In the genomic region with DNA sequence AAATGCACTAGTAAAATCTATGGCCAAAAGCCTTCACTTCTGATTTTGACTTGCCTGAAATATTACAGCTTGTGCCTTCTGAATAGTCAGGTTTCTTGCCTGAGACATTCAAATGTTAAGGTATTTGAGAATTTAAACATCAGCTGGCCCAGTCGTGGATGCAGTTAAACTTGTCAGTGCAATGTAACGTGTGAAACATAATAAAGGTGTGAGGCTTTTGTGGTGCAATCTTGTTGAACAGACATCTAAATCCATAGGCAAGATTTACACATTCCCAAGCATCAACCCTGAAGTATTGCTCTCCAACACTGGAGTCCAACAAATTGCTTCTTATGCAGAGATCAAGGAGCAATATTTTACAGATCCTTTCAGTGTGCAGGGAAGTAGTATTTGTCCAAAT, we compare ENCODE assay signal across 16 cellular contexts. TPM values are rescaled to one million over a fixed set of nuclear protein-coding genes. Genes with fewer than 3 reads are reported as not detected.
DNase-seq lines count a peak whose midpoint lies in the region; ATAC-seq and TF ChIP-seq lines count a peak whose summit lies in the region.
"Had no signal": no experiment of that assay in that cellular context is flagged by ENCODE, and none has a peak within 500 bp of the region (broad histone marks: within the 10 kb centered on the region; RNA-seq: fewer than 3 reads in every experiment).

No MANE protein-coding gene starts in this region.

- H3K4me3 ChIP-seq in fibroblast of lung (replicated peaks in 1 of 4; ENCODE audit: control extremely low read depth in 1 of 4, insufficient read depth in 1 of 4, low read depth in 3 of 4, low read length in 4 of 4) (peak overlapping the region in 2 of 4 experiments; percentile 4 to 97), sigmoid colon (no peak overlapping the region)

- H3K36me3 Mint-ChIP-seq in stimulated activated memory B cell treated with anti-CD40 and anti-IgM and Interleukin-4, amounts not matched to agents 10 μg/mL and 1 μg/mL and 100 μg/mL, for 72 hours: peaks cover 9% of the 10 kb centered on the region

- H3K9me3 Mint-ChIP-seq in stimulated activated memory B cell treated with anti-CD40 and anti-IgM and Interleukin-4, amounts not matched to agents 10 μg/mL and 1 μg/mL and 100 μg/mL, for 72 hours: no peaks in the 10 kb centered on the region
- H3K9me3 Mint-ChIP-seq: activated CD4-positive, alpha-beta memory T cell treated with anti-CD3 and anti-CD28 coated beads, Interleukin-2, amount 10 ng/mL, durations not matched to agents 7 days and 5 days had no signal

- H3K27ac ChIP-seq in fibroblast of lung (ENCODE audit: insufficient read depth, low read length): peak overlapping the region; percentile 55
- H3K27ac ChIP-seq in sigmoid colon: peak overlapping the region; percentile 64 to 99 (median 98)

- peak; percentile 18 for DNase-seq in H4 (ENCODE audit: low spot score)
- peak in 1 of 2 donors; percentile 75 for DNase-seq in fibroblast of lung (ENCODE audit: low read depth in 2 of 2)
- no peak for DNase-seq in sigmoid colon
- DNase-seq in NCI-H187 treated with DMSO at 0.1 percent for 48 hours (lab: John Stamatoyannopoulos, UW): no peak
- DNase-seq: activated CD4-positive, alpha-beta memory T cell treated with anti-CD3 and anti-CD28 coated beads, Interleukin-2, amount 10 ng/mL, durations not matched to agents 7 days and 5 days; GF-D8; glutamatergic neuron; left ventricle myocardium superior; NCI-H1694 treated with DMSO at 0.1 percent for 48 hours; stimulated activated naive B cell treated with anti-CD40 and anti-IgM and Interleukin-4, amounts not matched to agents 10 μg/mL and 1 μg/mL and 100 μg/mL, for 72 hours had no signal

- peaks cover 59% of the 10 kb centered on the region for H3K27me3 Mint-ChIP-seq in stimulated activated memory B cell treated with anti-CD40 and anti-IgM and Interleukin-4, amounts not matched to agents 10 μg/mL and 1 μg/mL and 100 μg/mL, for 72 hours

- ATAC-seq in SK-N-SH treated with all-trans-retinoic acid at 6 μM for 48 hours: peak; percentile 10
- ATAC-seq in GM19324 (IDR thresholded peaks at IDR 0.05; ENCODE audit: low FRiP score, unreplicated experiment): no peak
- ATAC-seq in GM18873 (IDR thresholded peaks at IDR 0.05; ENCODE audit: low FRiP score, unreplicated experiment): no peak
- no peak for ATAC-seq in stimulated activated memory B cell treated with anti-CD40 and anti-IgM and Interleukin-4, amounts not matched to agents 10 μg/mL and 1 μg/mL and 100 μg/mL, for 72 hours
- ATAC-seq: left ventricle myocardium superior; stimulated activated naive B cell treated with anti-CD40 and anti-IgM and Interleukin-4, amounts not matched to agents 10 μg/mL and 1 μg/mL and 100 μg/mL, for 72 hours had no signal

- H3K9me3 ChIP-seq in fibroblast of lung (ENCODE audit: control insufficient read depth, insufficient read depth, low read depth, low read length) (no peaks in the 10 kb centered on the region), sigmoid colon (no peaks in the 10 kb centered on the region)

- peaks cover 33% of the 10 kb centered on the region for H3K79me2 ChIP-seq in fibroblast of lung (ENCODE audit: control insufficient read depth, insufficient read depth, low read length)

- H3K4me3 Mint-ChIP-seq in stimulated activated memory B cell treated with anti-CD40 and anti-IgM and Interleukin-4, amounts not matched to agents 10 μg/mL and 1 μg/mL and 100 μg/mL, for 72 hours: no peak overlapping the region
- H3K4me3 Mint-ChIP-seq: activated CD4-positive, alpha-beta memory T cell treated with anti-CD3 and anti-CD28 coated beads, Interleukin-2, amount 10 ng/mL, durations not matched to agents 7 days and 5 days; CD14-positive monocyte; stimulated activated naive B cell treated with anti-CD40 and anti-IgM and Interleukin-4, amounts not matched to agents 10 μg/mL and 1 μg/mL and 100 μg/mL, for 72 hours had no signal

- H3K27me3 ChIP-seq in fibroblast of lung (ENCODE audit: control insufficient read depth, insufficient read depth, low read length): no peaks in the 10 kb centered on the region
- no peaks in the 10 kb centered on the region for H3K27me3 ChIP-seq in sigmoid colon

- no peak overlapping the region for H2AFZ ChIP-seq in fibroblast of lung (ENCODE audit: low read length)

- H3K4me1 ChIP-seq in fibroblast of lung (ENCODE audit: control insufficient read depth, extremely low read depth, insufficient read depth, low read length) (no peaks in the 10 kb centered on the region), sigmoid colon (peaks cover 0 to 49% (median 37%) of the 10 kb centered on the region in 4 donors)

- H3K36me3 ChIP-seq in fibroblast of lung (ENCODE audit: control insufficient read depth, insufficient read depth, low read length) (peaks cover 7% of the 10 kb centered on the region), sigmoid colon (peaks cover 0 to 16% (median 2%) of the 10 kb centered on the region in 4 donors)

- intact Hi-C loops in sigmoid colon (cut with DNase I): loop anchor here (5.0 kb wide), 1 partner anchor 88 kb away; no protein-coding TSS in a partner anchor

- peaks cover 21% of the 10 kb centered on the region for H3K4me1 Mint-ChIP-seq in stimulated activated memory B cell treated with anti-CD40 and anti-IgM and Interleukin-4, amounts not matched to agents 10 μg/mL and 1 μg/mL and 100 μg/mL, for 72 hours

- no peak for TF ChIP-seq EP300 in sigmoid colon (IDR thresholded peaks at IDR 0.05)

- no peak overlapping the region for H3K9ac ChIP-seq in fibroblast of lung (ENCODE audit: insufficient read depth, low read length)

- no peak for TF ChIP-seq POLR2A in sigmoid colon (IDR thresholded peaks at IDR 0.05)

- peak overlapping the region; percentile 9 for H3K4me2 ChIP-seq in fibroblast of lung (ENCODE audit: extremely low read depth, insufficient read depth, low read length)

- TF ChIP-seq CTCF in fibroblast of lung (conservative IDR thresholded peaks at IDR 0.05 in 1 of 2, IDR thresholded peaks at IDR 0.05 in 1 of 2; ENCODE audit: low read depth in 1 of 2, low read length in 2 of 2): no peak
- no peak for TF ChIP-seq CTCF in sigmoid colon (IDR thresholded peaks at IDR 0.05)

- 39 to 65% methylated on average over 2 of the region's 2 CpGs for WGBS in sigmoid colon, 2 donors

- no peaks in the 10 kb centered on the region for H4K20me1 ChIP-seq in fibroblast of lung (ENCODE audit: control insufficient read depth, extremely low read depth, insufficient read depth, low read length)

- no peak overlapping the region for H3K27ac Mint-ChIP-seq in stimulated activated memory B cell treated with anti-CD40 and anti-IgM and Interleukin-4, amounts not matched to agents 10 μg/mL and 1 μg/mL and 100 μg/mL, for 72 hours
- H3K27ac Mint-ChIP-seq: activated CD4-positive, alpha-beta memory T cell treated with anti-CD3 and anti-CD28 coated beads, Interleukin-2, amount 10 ng/mL, durations not matched to agents 7 days and 5 days; CD14-positive monocyte; stimulated activated naive B cell treated with anti-CD40 and anti-IgM and Interleukin-4, amounts not matched to agents 10 μg/mL and 1 μg/mL and 100 μg/mL, for 72 hours had no signal

TF ChIP-seq in SK-N-SH treated with all-trans-retinoic acid at 6 μM for 48 hours, 23 proteins besides CTCF, POLR2A, EP300 and RAD21:
- TF ChIP-seq TOX (CRISPR knock-in tag; IDR thresholded peaks at IDR 0.05; ENCODE audit: borderline replicate concordance) (no peak), GLIS3 (CRISPR knock-in tag; IDR thresholded peaks at IDR 0.05) (peak; percentile 92; the same call in 1 of the 2 replicates), ESRRG (CRISPR knock-in tag; IDR thresholded peaks at IDR 0.05) (peak; percentile 56), ISL1 (CRISPR knock-in tag; IDR thresholded peaks at IDR 0.05) (0 out of 2 replicates have a peak, but pooled peaks have one; percentile 4)
- TF ChIP-seq, protein P1, sequence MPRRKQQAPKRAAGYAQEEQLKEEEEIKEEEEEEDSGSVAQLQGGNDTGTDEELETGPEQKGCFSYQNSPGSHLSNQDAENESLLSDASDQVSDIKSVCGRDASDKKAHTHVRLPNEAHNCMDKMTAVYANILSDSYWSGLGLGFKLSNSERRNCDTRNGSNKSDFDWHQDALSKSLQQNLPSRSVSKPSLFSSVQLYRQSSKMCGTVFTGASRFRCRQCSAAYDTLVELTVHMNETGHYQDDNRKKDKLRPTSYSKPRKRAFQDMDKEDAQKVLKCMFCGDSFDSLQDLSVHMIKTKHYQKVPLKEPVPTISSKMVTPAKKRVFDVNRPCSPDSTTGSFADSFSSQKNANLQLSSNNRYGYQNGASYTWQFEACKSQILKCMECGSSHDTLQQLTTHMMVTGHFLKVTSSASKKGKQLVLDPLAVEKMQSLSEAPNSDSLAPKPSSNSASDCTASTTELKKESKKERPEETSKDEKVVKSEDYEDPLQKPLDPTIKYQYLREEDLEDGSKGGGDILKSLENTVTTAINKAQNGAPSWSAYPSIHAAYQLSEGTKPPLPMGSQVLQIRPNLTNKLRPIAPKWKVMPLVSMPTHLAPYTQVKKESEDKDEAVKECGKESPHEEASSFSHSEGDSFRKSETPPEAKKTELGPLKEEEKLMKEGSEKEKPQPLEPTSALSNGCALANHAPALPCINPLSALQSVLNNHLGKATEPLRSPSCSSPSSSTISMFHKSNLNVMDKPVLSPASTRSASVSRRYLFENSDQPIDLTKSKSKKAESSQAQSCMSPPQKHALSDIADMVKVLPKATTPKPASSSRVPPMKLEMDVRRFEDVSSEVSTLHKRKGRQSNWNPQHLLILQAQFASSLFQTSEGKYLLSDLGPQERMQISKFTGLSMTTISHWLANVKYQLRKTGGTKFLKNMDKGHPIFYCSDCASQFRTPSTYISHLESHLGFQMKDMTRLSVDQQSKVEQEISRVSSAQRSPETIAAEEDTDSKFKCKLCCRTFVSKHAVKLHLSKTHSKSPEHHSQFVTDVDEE (CRISPR knock-in tag; IDR thresholded peaks at IDR 0.05): no peak
- TF ChIP-seq, protein P2, sequence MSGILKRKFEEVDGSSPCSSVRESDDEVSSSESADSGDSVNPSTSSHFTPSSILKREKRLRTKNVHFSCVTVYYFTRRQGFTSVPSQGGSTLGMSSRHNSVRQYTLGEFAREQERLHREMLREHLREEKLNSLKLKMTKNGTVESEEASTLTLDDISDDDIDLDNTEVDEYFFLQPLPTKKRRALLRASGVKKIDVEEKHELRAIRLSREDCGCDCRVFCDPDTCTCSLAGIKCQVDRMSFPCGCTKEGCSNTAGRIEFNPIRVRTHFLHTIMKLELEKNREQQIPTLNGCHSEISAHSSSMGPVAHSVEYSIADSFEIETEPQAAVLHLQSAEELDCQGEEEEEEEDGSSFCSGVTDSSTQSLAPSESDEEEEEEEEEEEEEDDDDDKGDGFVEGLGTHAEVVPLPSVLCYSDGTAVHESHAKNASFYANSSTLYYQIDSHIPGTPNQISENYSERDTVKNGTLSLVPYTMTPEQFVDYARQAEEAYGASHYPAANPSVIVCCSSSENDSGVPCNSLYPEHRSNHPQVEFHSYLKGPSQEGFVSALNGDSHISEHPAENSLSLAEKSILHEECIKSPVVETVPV (CRISPR knock-in tag; IDR thresholded peaks at IDR 0.05): 0 out of 2 replicates have a peak, but pooled peaks have one; percentile 10

RNA-seq across cellular contexts. Expression of a gene that starts 4.4 kb away (rescaled TPM):
- total RNA-seq in H4 (2014; rRNA removed; shearing (Covaris generic)): 6.7 and 10.4 TPM in 2 replicates
- total RNA-seq in fibroblast of lung (48.5 and 146 TPM in 2 replicates), sigmoid colon (100 to 1,000 TPM in 2 of 4 donors, 10 to 100 TPM in 2; 28.2 to 150 (median 104) TPM)
- polyA plus RNA-seq in fibroblast of lung (531 and 635 TPM in 2 replicates), sigmoid colon (10 to 100 TPM in 2 of 3 donors, 1 to 10 TPM in 1; 3.9 to 79.5 (median 22.8) TPM)
- 570 and 726 TPM in 2 replicates for polyA plus RNA-seq in fibroblast of lung (2012)
- 406 and 477 TPM in 2 replicates for polyA minus RNA-seq in fibroblast of lung (ENCODE audit: low replicate concordance)
- total RNA-seq: activated CD4-positive, alpha-beta memory T cell treated with anti-CD3 and anti-CD28 coated beads, Interleukin-2, amount 10 ng/mL, durations not matched to agents 7 days and 5 days; T-helper 1 cell treated with Interleukin-12 subunit alpha and Interleukin-12 subunit beta and Interleukin-4 antibody, amounts not matched to agents 30 ng/mL and 1 ng/mL, for 36 hours had no signal
- polyA plus RNA-seq: CD14-positive monocyte had no signal
